In genomic region chr3:49932281-49932680, GRCh38 we compare ENCODE assay signal across 6 cellular contexts. TPM values are rescaled to one million over a fixed set of nuclear protein-coding genes. Genes with fewer than 3 reads are reported as not detected.
DNase-seq lines count a peak whose midpoint lies in the region; ATAC-seq lines count a peak whose summit lies in the region.
"Not testable (repeated sequence)": the region's sequence is repeated elsewhere in the genome, so short reads cannot be mapped to it uniquely, and the experiment has no call there.
"Had no signal": no experiment of that assay in that cellular context is flagged by ENCODE, and none has a peak within 500 bp of the region (broad histone marks: within the 10 kb centered on the region; RNA-seq: fewer than 3 reads in every experiment).

No MANE protein-coding gene starts in this region.

- H3K27me3 Mint-ChIP-seq in T-helper 17 cell, result not testable (repeated sequence)

- not testable (repeated sequence) for H4K8ac ChIP-seq in trophoblast cell (ENCODE audit: low read depth, low read length)

- not testable (repeated sequence) for H3K23ac ChIP-seq in trophoblast cell (ENCODE audit: low read length)

- not testable (repeated sequence) for H3K9ac ChIP-seq in trophoblast cell (ENCODE audit: low read length)

- not testable (repeated sequence) for ATAC-seq in T-helper 17 cell

- H3K4me3 Mint-ChIP-seq in T-helper 17 cell, result not testable (repeated sequence)

- H3K4me1 ChIP-seq in trophoblast cell (ENCODE audit: control insufficient read depth in 1 of 2, insufficient read depth in 2 of 2, low read length in 2 of 2), result peaks cover 12 to 14% of the 10 kb centered on the region in 2 experiments

- not testable (repeated sequence) for H3K9me3 ChIP-seq in T-helper 17 cell (ENCODE audit: control insufficient read depth, low read length, poor library complexity, severe bottlenecking); trophoblast cell (ENCODE audit: insufficient read depth, low read depth, low read length)

- H4K91ac ChIP-seq in trophoblast cell (ENCODE audit: low read depth, low read length), result not testable (repeated sequence)

- not testable (repeated sequence) for H3K4ac ChIP-seq in trophoblast cell (ENCODE audit: low read depth, low read length)

- not testable (repeated sequence) for H3K4me3 ChIP-seq in trophoblast cell (ENCODE audit: low read depth, low read length)

- H2BK120ac ChIP-seq in trophoblast cell (ENCODE audit: insufficient read depth, low read length, poor library complexity), result not testable (repeated sequence)

- H3K79me1 ChIP-seq in trophoblast cell (ENCODE audit: low read length), result not testable (repeated sequence)

- not testable (repeated sequence) for H3K4me2 ChIP-seq in trophoblast cell (ENCODE audit: low read length)

- H3K27me3 ChIP-seq in trophoblast cell (ENCODE audit: insufficient read depth, low read length), result not testable (repeated sequence)

- peak overlapping the region; percentile 37 for H3K27ac Mint-ChIP-seq in T-helper 17 cell

- DNase-seq in T-helper 17 cell, result not testable (repeated sequence)
- DNase-seq in trophoblast cell, result peak; percentile 61 to 78

- H2AK5ac ChIP-seq in trophoblast cell (ENCODE audit: low read length), result not testable (repeated sequence)

- no CpG with 5 or more reads among the region's 15 CpGs for WGBS in trophoblast cell (ENCODE audit: extremely low coverage, insufficient coverage, insufficient read length)

- H2BK12ac ChIP-seq in trophoblast cell (ENCODE audit: low read length), result not testable (repeated sequence)

- H3K14ac ChIP-seq in trophoblast cell (ENCODE audit: low read length), result not testable (repeated sequence)

- H2AFZ ChIP-seq in trophoblast cell (ENCODE audit: insufficient read depth, low read length, poor library complexity), result not testable (repeated sequence)

- H3K36me3 ChIP-seq in trophoblast cell (ENCODE audit: control insufficient read depth in 1 of 2, insufficient read depth in 2 of 2, low read length in 2 of 2), result not testable (repeated sequence)

- not testable (repeated sequence) for H3K18ac ChIP-seq in trophoblast cell (ENCODE audit: low read length)

- not testable (repeated sequence) for H3K36me3 Mint-ChIP-seq in T-helper 17 cell (ENCODE audit: low read depth)

- H3K27ac ChIP-seq in trophoblast cell (ENCODE audit: low read depth, low read length), result not testable (repeated sequence)

- H3K79me2 ChIP-seq in trophoblast cell (ENCODE audit: control insufficient read depth, insufficient read depth, low read length, poor library complexity), result not testable (repeated sequence)

- H4K12ac ChIP-seq in trophoblast cell (ENCODE audit: low read depth, low read length), result not testable (repeated sequence)

- not testable (repeated sequence) for H2BK5ac ChIP-seq in trophoblast cell (ENCODE audit: low read depth, low read length, poor library complexity)

- peaks cover 24% of the 10 kb centered on the region for H3K4me1 Mint-ChIP-seq in T-helper 17 cell

RNA-seq across cellular contexts. Expression of gene MON1A, which starts 2.7 kb away (rescaled TPM):
- total RNA-seq in T-helper 17 cell, result 1 to 10 TPM; 2.3 to 4.6 TPM
- polyA plus RNA-seq in trophoblast cell (2013), result 9.2 and 9.8 TPM in 2 replicates

RNA-seq across cellular contexts. Expression of gene RBM6, which starts 7.7 kb away (rescaled TPM):
- total RNA-seq in T-helper 17 cell, result 100 to 1,000 TPM; 129 to 148 TPM
- 52.8 and 55.6 TPM in 2 replicates for polyA plus RNA-seq in trophoblast cell (2013)

RNA-seq across cellular contexts. Expression of gene MST1R, which starts 28.6 kb away (rescaled TPM):
- 1 to 10 TPM in 1 of 2 donors, under 1 TPM in 1; 0.63 to 1.7 TPM for total RNA-seq in T-helper 17 cell
- polyA plus RNA-seq in trophoblast cell (2013), result 0.29 and 0.37 TPM in 2 replicates
- total RNA-seq: A673, Daoy had no signal
- polyA plus RNA-seq: CD14-positive monocyte; CD8-positive, alpha-beta memory T cell had no signal
